Comparison of ENCODE assay signal across 10 cellular contexts in the genomic region with DNA sequence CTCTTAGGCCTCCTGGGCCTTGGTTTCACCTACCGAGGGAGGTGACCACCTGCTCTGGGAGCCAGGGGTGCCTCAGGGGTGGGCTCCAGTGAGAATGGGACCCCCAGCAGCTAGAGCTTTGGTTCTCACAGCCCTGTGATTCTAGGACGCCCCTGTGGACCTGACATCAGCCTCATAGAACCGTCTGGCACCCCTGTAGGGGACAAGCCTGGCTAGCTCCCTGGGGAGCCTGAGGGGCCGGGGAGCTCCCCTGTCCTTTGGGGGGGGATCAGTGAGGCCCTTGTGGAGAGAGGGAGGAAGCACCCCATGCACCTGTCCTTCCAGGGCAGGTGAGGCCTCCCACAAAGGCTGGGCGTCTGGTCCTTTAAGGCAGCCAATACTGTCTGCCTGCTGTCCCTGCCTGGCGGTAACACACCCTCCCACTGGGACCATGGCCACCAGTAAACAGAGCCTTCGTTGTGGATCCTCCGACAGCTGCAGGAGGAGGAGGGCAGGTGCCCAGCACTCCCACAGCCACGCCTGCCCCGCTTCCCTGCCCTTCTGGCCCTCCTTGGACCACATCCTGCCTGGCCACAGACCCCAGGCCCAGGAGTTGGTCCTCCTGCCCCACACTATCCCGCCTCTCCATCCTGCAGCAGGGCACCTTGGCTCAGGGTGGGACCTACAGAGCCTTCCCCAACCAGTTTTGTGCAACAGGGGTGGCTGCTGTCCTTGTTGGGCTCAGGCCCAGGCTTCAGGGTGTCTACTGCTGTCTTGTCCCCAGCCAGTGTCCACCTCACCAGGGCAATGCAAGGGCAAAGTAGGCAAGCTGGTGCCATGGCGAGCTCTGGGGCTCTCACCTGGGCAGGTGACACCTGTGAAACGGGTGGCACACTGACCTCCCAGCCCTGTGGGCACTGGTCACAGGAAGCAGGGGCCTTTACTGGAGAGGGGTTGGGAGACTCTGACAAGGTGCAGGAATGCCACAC. TPM values are rescaled to one million over a fixed set of nuclear protein-coding genes. Genes with fewer than 3 reads are reported as not detected.
A peak's percentile ranks its signal among the peaks of the same experiment; 100 is the strongest.
DNase-seq lines count a peak whose midpoint lies in the region; ATAC-seq, FAIRE-seq and TF ChIP-seq lines count a peak whose summit lies in the region.
"Had no signal": no experiment of that assay in that cellular context is flagged by ENCODE, and none has a peak within 500 bp of the region (broad histone marks: within the 10 kb centered on the region; RNA-seq: fewer than 3 reads in every experiment).

No MANE protein-coding gene starts in this region.

- H3K27ac ChIP-seq in K562 (ENCODE audit: extremely low read depth, low read depth, low read length): no peak overlapping the region
- H3K27ac ChIP-seq in neuronal stem cell (replicated peaks; ENCODE audit: low read length): no peak overlapping the region
- no peak overlapping the region for H3K27ac ChIP-seq in aorta (ENCODE audit: low read depth in 1 of 2, low read length in 2 of 2)

- H3K9ac ChIP-seq in K562 (ENCODE audit: insufficient read depth in 1 of 2, low read depth in 2 of 2, low read length in 2 of 2) (peak overlapping the region in 1 of 2 experiments; percentile 88; a peak in 2 of 4 replicates), neuronal stem cell (ENCODE audit: low read depth, low read length, poor library complexity) (peak overlapping the region; percentile 38)

- peaks cover 24% of the 10 kb centered on the region for H3K79me1 ChIP-seq in neuronal stem cell (ENCODE audit: low read depth, low read length)

- no TSS peak for BruUV-seq in K562 (replicated peaks; lab: Mats Ljungman, UMichigan)

- no peak overlapping the region for H2BK5ac ChIP-seq in neuronal stem cell (ENCODE audit: low read length)

- H2AFZ ChIP-seq in K562 (ENCODE audit: low read depth, low read length) (no peak overlapping the region), neuronal stem cell (ENCODE audit: low read length) (no peak overlapping the region)

- H4K8ac ChIP-seq in neuronal stem cell (ENCODE audit: low read depth, low read length): peak overlapping the region; percentile 52

- H3K9me3 ChIP-seq in K562 (replicated peaks; ENCODE audit: control insufficient read depth, insufficient read depth, low read depth, low read length): no peaks in the 10 kb centered on the region
- H3K9me3 ChIP-seq in neuronal stem cell (replicated peaks in 1 of 2; ENCODE audit: control insufficient read depth in 2 of 2, insufficient read depth in 1 of 2, low read depth in 1 of 2, low read length in 2 of 2): no peaks in the 10 kb centered on the region
- no peaks in the 10 kb centered on the region for H3K9me3 ChIP-seq in aorta (ENCODE audit: control insufficient read depth, low read length)

- H4K91ac ChIP-seq in neuronal stem cell (ENCODE audit: low read depth, low read length, poor library complexity): no peak overlapping the region

- no peak for TF ChIP-seq POLR2A in K562 (conservative IDR thresholded peaks at IDR 0.05)

- POLR2A ChIA-PET in K562 (lab: Yijun Ruan, JAX): interaction anchor here (0.6 to 0.7 kb wide), 2 partner anchors 66 to 195 kb away, joined by 3 to 4 read pairs; partner anchors contain the start of gene TMEM210

- H2BK15ac ChIP-seq in neuronal stem cell (ENCODE audit: low read length): peak overlapping the region; percentile 43

- TF ChIP-seq RAD21 in K562 (CRISPR knock-in tag; conservative IDR thresholded peaks at IDR 0.05 in 1 of 2, IDR thresholded peaks at IDR 0.05 in 1 of 2): no peak

- H2BK12ac ChIP-seq in neuronal stem cell (ENCODE audit: low read length): no peak overlapping the region

- H3K36me3 ChIP-seq in K562 (ENCODE audit: control insufficient read depth, insufficient read depth, low read length): peaks cover 19% of the 10 kb centered on the region
- peaks cover 11 to 19% of the 10 kb centered on the region in 2 donors for H3K36me3 ChIP-seq in neuronal stem cell (replicated peaks in 1 of 2; ENCODE audit: control insufficient read depth in 2 of 2, insufficient read depth in 2 of 2, low read length in 2 of 2)
- H3K36me3 ChIP-seq in aorta (ENCODE audit: control insufficient read depth in 1 of 2, insufficient read depth in 2 of 2, low read length in 1 of 2): no peaks in the 10 kb centered on the region

- no peak for FAIRE-seq in K562 (lab: Jason Lieb, UNC)

- CTCF ChIA-PET in K562 (lab: Yijun Ruan, JAX; ENCODE audit: low intra/inter-chr PET ratio): interaction anchor here (1.2 kb wide), 1 partner anchor 191 kb away, joined by 7 read pairs; the partner anchor contains the start of gene NPDC1

- 68% methylated on average over 12 of the region's 13 CpGs for WGBS in K562 (ENCODE audit: insufficient coverage, low coverage, missing lambda C conversion rate)
- no CpG with 5 or more reads among the region's 13 CpGs for WGBS in neuronal stem cell (ENCODE audit: extremely low coverage in 2 of 2, insufficient read length in 2 of 2, insufficient replicate concordance in 1 of 2), 2 donors
- 83 to 86% methylated on average over 12 to 13 of the region's 13 CpGs for WGBS in aorta, 2 donors

- H3K4ac ChIP-seq in neuronal stem cell (ENCODE audit: low read length): no peak overlapping the region

- H3K9me1 ChIP-seq in K562 (ENCODE audit: control insufficient read depth, insufficient read depth, low read length): peaks cover 8% of the 10 kb centered on the region

- peak overlapping the region; percentile 100 for H2AK5ac ChIP-seq in neuronal stem cell (ENCODE audit: low read depth, low read length)

- DNase-seq in DMS53 treated with DMSO at 0.1 percent for 48 hours (lab: John Stamatoyannopoulos, UW; ENCODE audit: unreplicated experiment) (peak; percentile 77), NCI-H2081 treated with DMSO at 0.1 percent for 48 hours (lab: John Stamatoyannopoulos, UW) (peak; percentile 20), K562 (ENCODE audit: extremely low read depth in 1 of 4, low spot score in 3 of 4) (no peak), neuronal stem cell (ENCODE audit: low spot score) (no peak), HPDE6-E6E7 (ENCODE audit: extremely low spot score) (no peak), aorta (no peak)
- DNase-seq in stimulated activated CD8-positive, alpha-beta memory T cell treated with anti-CD3 and anti-CD28 coated beads, Interleukin-4, amount 100 ng/mL, for 48 hours: no peak
- DNase-seq in central memory CD4-positive, alpha-beta T cell: no peak
- DNase-seq: activated CD4-positive, CD25-positive, alpha-beta regulatory T cell had no signal

- H3K14ac ChIP-seq in neuronal stem cell (ENCODE audit: low read length): no peak overlapping the region

- peaks cover 15% of the 10 kb centered on the region for H4K20me1 ChIP-seq in K562 (replicated peaks; ENCODE audit: control insufficient read depth, insufficient read depth, low read length)

- TF ChIP-seq CTCF in K562 (IDR thresholded peaks at IDR 0.05 in 2 of 3, conservative IDR thresholded peaks at IDR 0.05 in 1 of 3; ENCODE audit: insufficient read depth in 2 of 3, low read depth in 1 of 3, low read length in 3 of 3): no peak

- H3K27me3 ChIP-seq in K562 (ENCODE audit: control insufficient read depth in 2 of 2, insufficient read depth in 2 of 2, low read length in 2 of 2) (no peaks in the 10 kb centered on the region), neuronal stem cell (ENCODE audit: control insufficient read depth in 3 of 3, insufficient read depth in 3 of 3, low read depth in 1 of 3, low read length in 3 of 3) (no peaks in the 10 kb centered on the region), aorta (ENCODE audit: control insufficient read depth in 1 of 2, insufficient read depth in 2 of 2, low read length in 1 of 2) (peaks cover 0 to 2% of the 10 kb centered on the region in 2 donors)

- no peak overlapping the region for H2BK120ac ChIP-seq in neuronal stem cell (ENCODE audit: low read depth, low read length)

- no peak overlapping the region for H3K18ac ChIP-seq in neuronal stem cell (ENCODE audit: low read length)

- no peak overlapping the region for H3K4me3 ChIP-seq in K562
- no peak overlapping the region for H3K4me3 ChIP-seq in neuronal stem cell (ENCODE audit: low read length in 2 of 2)
- no peak overlapping the region for H3K4me3 ChIP-seq in aorta (ENCODE audit: low read length in 2 of 2)

- intact Hi-C loops in K562 (cut with micrococcal nuclease) (no loop called here), aorta (cut with DNase I) (no loop called here)

- H3K4me1 ChIP-seq in K562 (replicated peaks in 1 of 2; ENCODE audit: control insufficient read depth in 2 of 2, insufficient read depth in 2 of 2, low read length in 2 of 2) (peaks cover 23 to 91% of the 10 kb centered on the region in 2 experiments), neuronal stem cell (ENCODE audit: control insufficient read depth in 2 of 2, insufficient read depth in 1 of 2, low read depth in 1 of 2, low read length in 2 of 2) (peaks cover 23 to 24% of the 10 kb centered on the region in 2 donors), aorta (ENCODE audit: control insufficient read depth in 1 of 2, insufficient read depth in 2 of 2, low read length in 2 of 2) (no peaks in the 10 kb centered on the region)

- in situ Hi-C loops in K562 (cut with MboI): loop anchor here (25.0 kb wide), 1 partner anchor 451 kb away; the partner anchor contains the start of genes CCDC183 and TMEM141

- ATAC-seq in K562 (no peak), aorta (ENCODE audit: low FRiP score) (no peak)

- peaks cover 46% of the 10 kb centered on the region for H3K79me2 ChIP-seq in K562 (ENCODE audit: control insufficient read depth, insufficient read depth, low read length)

- no peak for TF ChIP-seq EP300 in K562 (IDR thresholded peaks at IDR 0.05; ENCODE audit: low read length)

- no peak overlapping the region for H3K4me2 ChIP-seq in K562 (ENCODE audit: insufficient read depth, low read length)
- H3K4me2 ChIP-seq in neuronal stem cell (ENCODE audit: insufficient read depth, low read length, poor library complexity, severe bottlenecking): no peak overlapping the region

- peak overlapping the region; percentile 89 for H3K23ac ChIP-seq in neuronal stem cell (ENCODE audit: low read depth, low read length, poor library complexity)

RNA-seq across cellular contexts. Expression of gene TUBB4B, which starts 3.0 kb away (rescaled TPM):
- total RNA-seq in K562 (2011; cell fraction: chromatin; rRNA removed; ENCODE audit: low replicate concordance): 122 and 317 TPM in 2 replicates
- 269 and 300 TPM in 2 replicates for total RNA-seq in K562 (2011; cell fraction: nucleolus; rRNA removed)
- 142 and 195 TPM in 2 replicates for total RNA-seq in K562 (2011; cell fraction: nucleoplasm; rRNA removed)
- 264 and 325 TPM in 2 replicates for total RNA-seq in K562 (2014; rRNA removed)
- 86.3 and 117 TPM in 2 replicates for total RNA-seq in K562 (2014; rRNA removed; fragmentation: Illumina TruSeq; extraction: Trizol)
- 287 and 291 TPM in 2 replicates for total RNA-seq in K562 (2015; rRNA removed; fragmentation: Illumina TruSeq; extraction: Trizol)
- total RNA-seq in K562 (2021): 425 and 437 TPM in 2 replicates
- 268 and 271 TPM in 2 replicates for polyA plus RNA-seq in K562 (2011; rRNA removed)
- polyA plus RNA-seq in K562 (2011; cell fraction: cytosol; rRNA removed): 337 and 660 TPM in 2 replicates
- 333 and 371 TPM in 2 replicates for polyA plus RNA-seq in K562 (2011; cell fraction: nucleus; rRNA removed)
- 429 and 432 TPM in 2 replicates for polyA plus RNA-seq in K562 (2012)
- 393 and 490 TPM in 2 replicates for polyA plus RNA-seq in K562 (2014; fragmentation: Illumina TruSeq; extraction: Trizol)
- polyA plus RNA-seq in K562 (2014; fragmentation: Nextera tagmentation; extraction: Ambion mirVana): 10 to 100 TPM; 24.1 to 51.3 TPM
- polyA plus RNA-seq in K562 (2014; rRNA removed): 426 and 443 TPM in 2 replicates
- 130 and 204 TPM in 2 replicates for polyA minus RNA-seq in K562 (2011; rRNA and poly(A)+ RNA removed)
- polyA minus RNA-seq in K562 (2011; cell fraction: cytosol; rRNA and poly(A)+ RNA removed): 222 and 247 TPM in 2 replicates
- 108 and 161 TPM in 2 replicates for polyA minus RNA-seq in K562 (2011; cell fraction: nucleus; rRNA and poly(A)+ RNA removed)
- 358 TPM for polyA plus RNA-seq in neuronal stem cell (2013, experiment 1 of 2)
- polyA plus RNA-seq in neuronal stem cell (2013, experiment 2 of 2): 354 TPM
- 100 to 1,000 TPM in 1 of 2 donors, 10 to 100 TPM in 1; 86.9 to 152 TPM for total RNA-seq in aorta
- 100 to 1,000 TPM in 1 of 2 donors, 10 to 100 TPM in 1; 94.2 to 128 TPM for polyA plus RNA-seq in aorta

RNA-seq across cellular contexts. Expression of gene SLC34A3, which starts 7.3 kb away (rescaled TPM):
- not detected in 2 replicates for total RNA-seq in K562 (2011; cell fraction: chromatin; rRNA removed; ENCODE audit: low replicate concordance)
- total RNA-seq in K562 (2011; cell fraction: nucleolus; rRNA removed): not detected in 2 replicates
- not detected in 2 replicates for total RNA-seq in K562 (2011; cell fraction: nucleoplasm; rRNA removed)
- total RNA-seq in K562 (2014; rRNA removed) (not detected in 2 replicates), K562 (2014; rRNA removed; fragmentation: Illumina TruSeq; extraction: Trizol) (not detected in 2 replicates), K562 (2015; rRNA removed; fragmentation: Illumina TruSeq; extraction: Trizol) (not detected in 2 replicates), K562 (2021) (not detected in 2 replicates), aorta (not detected)
- polyA plus RNA-seq in K562 (2011; rRNA removed) (not detected in 2 replicates), K562 (2014; fragmentation: Illumina TruSeq; extraction: Trizol) (not detected in 2 replicates), K562 (2014; fragmentation: Nextera tagmentation; extraction: Ambion mirVana) (not detected), K562 (2014; rRNA removed) (not detected in 2 replicates), aorta (not detected)
- 0.03 TPM in 1 of 2 replicates, not detected in the other for polyA plus RNA-seq in K562 (2011; cell fraction: cytosol; rRNA removed)
- polyA plus RNA-seq in K562 (2011; cell fraction: nucleus; rRNA removed): not detected in 2 replicates
- 0.09 and 0.21 TPM in 2 replicates for polyA plus RNA-seq in K562 (2012)
- polyA minus RNA-seq in K562 (2011; rRNA and poly(A)+ RNA removed): not detected in 2 replicates
- not detected in 2 replicates for polyA minus RNA-seq in K562 (2011; cell fraction: cytosol; rRNA and poly(A)+ RNA removed)
- polyA minus RNA-seq in K562 (2011; cell fraction: nucleus; rRNA and poly(A)+ RNA removed): not detected in 2 replicates
- not detected for polyA plus RNA-seq in neuronal stem cell (2013, experiment 1 of 2)
- not detected for polyA plus RNA-seq in neuronal stem cell (2013, experiment 2 of 2)
- total RNA-seq: posterior vena cava had no signal

RNA-seq across cellular contexts. Expression of gene RNF224, which starts 10.7 kb away (rescaled TPM):
- total RNA-seq in K562 (2011; cell fraction: chromatin; rRNA removed; ENCODE audit: low replicate concordance): 0.25 TPM in 1 of 2 replicates, not detected in the other
- 0.17 and 0.26 TPM in 2 replicates for total RNA-seq in K562 (2011; cell fraction: nucleolus; rRNA removed)
- not detected in 2 replicates for total RNA-seq in K562 (2011; cell fraction: nucleoplasm; rRNA removed)
- total RNA-seq in K562 (2014; rRNA removed): 0.16 TPM in 1 of 2 replicates, not detected in the other
- total RNA-seq in K562 (2014; rRNA removed; fragmentation: Illumina TruSeq; extraction: Trizol): not detected in 2 replicates
- not detected in 2 replicates for total RNA-seq in K562 (2015; rRNA removed; fragmentation: Illumina TruSeq; extraction: Trizol)
- total RNA-seq in K562 (2021): not detected in 2 replicates
- polyA plus RNA-seq in K562 (2011; rRNA removed): 0.04 TPM in 1 of 2 replicates, not detected in the other
- polyA plus RNA-seq in K562 (2011; cell fraction: cytosol; rRNA removed): 0.18 TPM in 1 of 2 replicates, not detected in the other
- polyA plus RNA-seq in K562 (2011; cell fraction: nucleus; rRNA removed): 0.10 and 0.16 TPM in 2 replicates
- 0.25 and 0.58 TPM in 2 replicates for polyA plus RNA-seq in K562 (2012)
- not detected in 2 replicates for polyA plus RNA-seq in K562 (2014; fragmentation: Illumina TruSeq; extraction: Trizol)
- not detected for polyA plus RNA-seq in K562 (2014; fragmentation: Nextera tagmentation; extraction: Ambion mirVana)
- polyA plus RNA-seq in K562 (2014; rRNA removed): not detected in 2 replicates
- polyA minus RNA-seq in K562 (2011; rRNA and poly(A)+ RNA removed): not detected in 2 replicates
- polyA minus RNA-seq in K562 (2011; cell fraction: cytosol; rRNA and poly(A)+ RNA removed): not detected in 2 replicates
- polyA minus RNA-seq in K562 (2011; cell fraction: nucleus; rRNA and poly(A)+ RNA removed): not detected in 2 replicates
- not detected for polyA plus RNA-seq in neuronal stem cell (2013, experiment 1 of 2)
- polyA plus RNA-seq in neuronal stem cell (2013, experiment 2 of 2): not detected
- not detected for total RNA-seq in aorta
- polyA plus RNA-seq in aorta: under 1 TPM; 0.08 to 0.25 TPM
- total RNA-seq: posterior vena cava had no signal

RNA-seq across cellular contexts. Expression of gene STPG3, which starts 13.0 kb away (rescaled TPM):
- total RNA-seq in K562 (2011; cell fraction: chromatin; rRNA removed; ENCODE audit: low replicate concordance): not detected in 2 replicates
- total RNA-seq in K562 (2011; cell fraction: nucleolus; rRNA removed): not detected in 2 replicates
- not detected in 2 replicates for total RNA-seq in K562 (2011; cell fraction: nucleoplasm; rRNA removed)
- total RNA-seq in K562 (2014; rRNA removed) (not detected in 2 replicates), K562 (2014; rRNA removed; fragmentation: Illumina TruSeq; extraction: Trizol) (not detected in 2 replicates), K562 (2015; rRNA removed; fragmentation: Illumina TruSeq; extraction: Trizol) (not detected in 2 replicates), K562 (2021) (not detected in 2 replicates), aorta (not detected)
- polyA plus RNA-seq in K562 (2011; rRNA removed) (not detected in 2 replicates), K562 (2014; fragmentation: Illumina TruSeq; extraction: Trizol) (not detected in 2 replicates), K562 (2014; fragmentation: Nextera tagmentation; extraction: Ambion mirVana) (not detected), K562 (2014; rRNA removed) (not detected in 2 replicates), aorta (not detected)
- polyA plus RNA-seq in K562 (2011; cell fraction: cytosol; rRNA removed): not detected in 2 replicates
- not detected in 2 replicates for polyA plus RNA-seq in K562 (2011; cell fraction: nucleus; rRNA removed)
- polyA plus RNA-seq in K562 (2012): 1.4 TPM in 2 replicates
- polyA minus RNA-seq in K562 (2011; rRNA and poly(A)+ RNA removed): not detected in 2 replicates
- polyA minus RNA-seq in K562 (2011; cell fraction: cytosol; rRNA and poly(A)+ RNA removed): not detected in 2 replicates
- polyA minus RNA-seq in K562 (2011; cell fraction: nucleus; rRNA and poly(A)+ RNA removed): 0.44 TPM in 1 of 2 replicates, not detected in the other
- polyA plus RNA-seq in neuronal stem cell (2013, experiment 1 of 2): 0.07 TPM
- polyA plus RNA-seq in neuronal stem cell (2013, experiment 2 of 2): not detected
- total RNA-seq: posterior vena cava had no signal

RNA-seq across cellular contexts. Expression of gene CYSRT1, which starts 13.1 kb away (rescaled TPM):
- 1.2 TPM in 1 of 2 replicates, not detected in the other for total RNA-seq in K562 (2011; cell fraction: chromatin; rRNA removed; ENCODE audit: low replicate concordance)
- 0.92 and 1.2 TPM in 2 replicates for total RNA-seq in K562 (2011; cell fraction: nucleolus; rRNA removed)
- total RNA-seq in K562 (2011; cell fraction: nucleoplasm; rRNA removed): 0.46 and 0.51 TPM in 2 replicates
- total RNA-seq in K562 (2014; rRNA removed) (0.41 and 0.73 TPM in 2 replicates), K562 (2014; rRNA removed; fragmentation: Illumina TruSeq; extraction: Trizol) (not detected in 2 replicates), K562 (2015; rRNA removed; fragmentation: Illumina TruSeq; extraction: Trizol) (0.22 and 0.60 TPM in 2 replicates), K562 (2021) (0.22 and 0.60 TPM in 2 replicates), aorta (not detected)
- polyA plus RNA-seq in K562 (2011; rRNA removed) (0.24 and 0.91 TPM in 2 replicates), K562 (2014; fragmentation: Illumina TruSeq; extraction: Trizol) (0.32 TPM in 1 of 2 replicates, not detected in the other), K562 (2014; fragmentation: Nextera tagmentation; extraction: Ambion mirVana) (under 1 TPM in 1 of 2 experiments, not detected in 1; 0.04 TPM), K562 (2014; rRNA removed) (0.15 and 1.4 TPM in 2 replicates), aorta (1 to 10 TPM in 1 of 2 donors, not detected in 1; 1.1 TPM)
- 0.66 and 2.3 TPM in 2 replicates for polyA plus RNA-seq in K562 (2011; cell fraction: cytosol; rRNA removed)
- polyA plus RNA-seq in K562 (2011; cell fraction: nucleus; rRNA removed): 0.42 and 0.61 TPM in 2 replicates
- 0.47 and 1.4 TPM in 2 replicates for polyA plus RNA-seq in K562 (2012)
- polyA minus RNA-seq in K562 (2011; rRNA and poly(A)+ RNA removed): 0.32 TPM in 1 of 2 replicates, not detected in the other
- polyA minus RNA-seq in K562 (2011; cell fraction: cytosol; rRNA and poly(A)+ RNA removed): not detected in 2 replicates
- 0.54 and 0.56 TPM in 2 replicates for polyA minus RNA-seq in K562 (2011; cell fraction: nucleus; rRNA and poly(A)+ RNA removed)
- 0.66 TPM for polyA plus RNA-seq in neuronal stem cell (2013, experiment 1 of 2)
- 0.61 TPM for polyA plus RNA-seq in neuronal stem cell (2013, experiment 2 of 2)

Comparison
In these comparisons a context has a peak if more than half of its experiments do, and no peak if none do; other contexts are left out.
1. DNase-seq: peak in DMS53 treated with DMSO at 0.1 percent for 48 hours (single experiment) and NCI-H2081 treated with DMSO at 0.1 percent for 48 hours (single experiment); none in K562 (0 of 4), neuronal stem cell (single experiment), HPDE6-E6E7 (single experiment), stimulated activated CD8-positive, alpha-beta memory T cell treated with anti-CD3 and anti-CD28 coated beads, Interleukin-4, amount 100 ng/mL, for 48 hours (single experiment), aorta (0 of 2) and central memory CD4-positive, alpha-beta T cell (single experiment).